In genomic region chr17:77288115-77288619, GRCh38 we compare ENCODE assay signal across 10 cellular contexts.
A peak's percentile ranks its signal among the peaks of the same experiment; 100 is the strongest.
DNase-seq lines count a peak whose midpoint lies in the region; ATAC-seq and TF ChIP-seq lines count a peak whose summit lies in the region.
"Had no signal": no experiment of that assay in that cellular context is flagged by ENCODE, and none has a peak within 500 bp of the region (broad histone marks: within the 10 kb centered on the region; RNA-seq: fewer than 3 reads in every experiment).

No MANE protein-coding gene starts in this region.

- DNase-seq in GM23338 (ENCODE audit: low spot score) (peak; percentile 26), SW480 (ENCODE audit: low spot score) (peak; percentile 73), gastrocnemius medialis (peak in 1 of 2 donors; percentile 68), NCI-H2081 treated with DMSO at 0.1 percent for 48 hours (lab: John Stamatoyannopoulos, UW) (no peak)

- no peaks in the 10 kb centered on the region; the same call in 2 of the 3 replicates for H3K9me3 Mint-ChIP-seq in GM23338

- peak overlapping the region; percentile 74 for H3K27ac Mint-ChIP-seq in GM23338

- peak overlapping the region; percentile 53 for H3K4me2 ChIP-seq in GM23338

- no peaks in the 10 kb centered on the region for H3K9me2 ChIP-seq in GM23338 (ENCODE audit: insufficient read depth)

- no peak for TF ChIP-seq POLR2A in gastrocnemius medialis (IDR thresholded peaks at IDR 0.05)

- intact Hi-C loops in gastrocnemius medialis (cut with DNase I; ENCODE audit: low total_unique reads) = loop anchor here (5.0 kb wide), 1 partner anchor 134 kb away; no protein-coding TSS in a partner anchor

- no peaks in the 10 kb centered on the region; the same call in none of the 2 replicates for H4K20me1 ChIP-seq in GM23338 (replicated peaks; ENCODE audit: insufficient read depth)

- no peak overlapping the region; the same call in 2 of the 3 replicates for H3K4me3 Mint-ChIP-seq in GM23338

- H3K4me3 ChIP-seq in GM23338 = no peak overlapping the region
- 0 out of 2 replicates have a peak overlapping the region, but pooled peaks have one; percentile 34 for H3K4me3 ChIP-seq in iPS-20b (ENCODE audit: low read length)
- peak overlapping the region; percentile 27 to 53 (median 47) for H3K4me3 ChIP-seq in gastrocnemius medialis

- peaks cover 7% of the 10 kb centered on the region for H3K27me3 Mint-ChIP-seq in GM23338 (ENCODE audit: insufficient read depth, low read depth, poor library complexity)

- H3K9me3 ChIP-seq in iPS-20b (ENCODE audit: insufficient read depth, low read depth, low read length) = no peaks in the 10 kb centered on the region
- no peaks in the 10 kb centered on the region for H3K9me3 ChIP-seq in gastrocnemius medialis
- H3K9me3 ChIP-seq: neutrophil had no signal

- TF ChIP-seq CTCF in GM23338 (conservative IDR thresholded peaks at IDR 0.05; ENCODE audit: low read depth in 2 of 2) = no peak
- TF ChIP-seq CTCF in gastrocnemius medialis (IDR thresholded peaks at IDR 0.05 in 4 of 5, conservative IDR thresholded peaks at IDR 0.05 in 1 of 5) = no peak

- ATAC-seq in GM23338 (peak; percentile 20), gastrocnemius medialis (peak; percentile 11 to 23), GM21528 (IDR thresholded peaks at IDR 0.05; ENCODE audit: low FRiP score, unreplicated experiment) (no peak), HG02588 (IDR thresholded peaks at IDR 0.05; ENCODE audit: unreplicated experiment) (no peak), HG02870 (IDR thresholded peaks at IDR 0.05; ENCODE audit: unreplicated experiment) (no peak)

- peaks cover 34% of the 10 kb centered on the region for H3K4me1 Mint-ChIP-seq in GM23338

- H3K79me2 ChIP-seq in GM23338 (replicated peaks; ENCODE audit: insufficient read depth) = peaks cover 45% of the 10 kb centered on the region

- H3K36me3 Mint-ChIP-seq in GM23338 (ENCODE audit: low read depth) = peaks cover 6% of the 10 kb centered on the region; the same call in 1 of the 3 replicates
- H3K36me3 Mint-ChIP-seq: brain had no signal

- no peak overlapping the region for H2AFZ ChIP-seq in GM23338

- H3K36me3 ChIP-seq in GM23338 (ENCODE audit: insufficient read depth) = no peaks in the 10 kb centered on the region
- H3K36me3 ChIP-seq in iPS-20b (ENCODE audit: insufficient read depth, low read depth, low read length) = no peaks in the 10 kb centered on the region
- H3K36me3 ChIP-seq in gastrocnemius medialis = no peaks in the 10 kb centered on the region
- H3K36me3 ChIP-seq: neutrophil had no signal

- H3K9ac ChIP-seq in iPS-20b (ENCODE audit: low read depth, low read length) = no peak overlapping the region

- no peaks in the 10 kb centered on the region for H3F3A ChIP-seq in GM23338 (replicated peaks; ENCODE audit: low read depth)

- H3K27me3 ChIP-seq in GM23338 (ENCODE audit: insufficient read depth) (no peaks in the 10 kb centered on the region), iPS-20b (ENCODE audit: insufficient read depth, low read length) (no peaks in the 10 kb centered on the region), gastrocnemius medialis (no peaks in the 10 kb centered on the region)

- in situ Hi-C loops in gastrocnemius medialis (cut with MboI; ENCODE audit: low sequenced_read_pairs in 4 of 4) = no loop called here

- H3K27ac ChIP-seq in GM23338 (ENCODE audit: low read depth) = peak overlapping the region; percentile 63; the same call in 1 of the 2 replicates
- no peak overlapping the region for H3K27ac ChIP-seq in iPS-20b (ENCODE audit: low read length)
- peak overlapping the region; percentile 95 to 96 (median 95) for H3K27ac ChIP-seq in gastrocnemius medialis
- H3K27ac ChIP-seq: neutrophil had no signal

- H3K4me1 ChIP-seq in GM23338 (ENCODE audit: insufficient read depth) (peaks cover 19% of the 10 kb centered on the region), iPS-20b (ENCODE audit: insufficient read depth, low read length) (peaks cover 9% of the 10 kb centered on the region; the same call in 1 of the 2 replicates), gastrocnemius medialis (peaks cover 44 to 45% of the 10 kb centered on the region in 2 donors)

TF ChIP-seq in GM23338, 12 proteins besides CTCF, POLR2A, EP300 and RAD21 (continues in another document):
- no peak for TF ChIP-seq NANOG (IDR thresholded peaks at IDR 0.05; ENCODE audit: borderline replicate concordance)
- no peak for TF ChIP-seq ZNF331 (CRISPR knock-in tag; IDR thresholded peaks at IDR 0.05; ENCODE audit: low read depth)
- TF ChIP-seq, protein P1, sequence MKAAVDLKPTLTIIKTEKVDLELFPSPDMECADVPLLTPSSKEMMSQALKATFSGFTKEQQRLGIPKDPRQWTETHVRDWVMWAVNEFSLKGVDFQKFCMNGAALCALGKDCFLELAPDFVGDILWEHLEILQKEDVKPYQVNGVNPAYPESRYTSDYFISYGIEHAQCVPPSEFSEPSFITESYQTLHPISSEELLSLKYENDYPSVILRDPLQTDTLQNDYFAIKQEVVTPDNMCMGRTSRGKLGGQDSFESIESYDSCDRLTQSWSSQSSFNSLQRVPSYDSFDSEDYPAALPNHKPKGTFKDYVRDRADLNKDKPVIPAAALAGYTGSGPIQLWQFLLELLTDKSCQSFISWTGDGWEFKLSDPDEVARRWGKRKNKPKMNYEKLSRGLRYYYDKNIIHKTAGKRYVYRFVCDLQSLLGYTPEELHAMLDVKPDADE (IDR thresholded peaks at IDR 0.05) = no peak
- no peak for TF ChIP-seq POLR2AphosphoS5 (IDR thresholded peaks at IDR 0.05; ENCODE audit: low read depth)
- no peak for TF ChIP-seq ZNF114 (CRISPR knock-in tag; IDR thresholded peaks at IDR 0.05)
- no peak for TF ChIP-seq CREB1 (CRISPR knock-in tag; IDR thresholded peaks at IDR 0.05; ENCODE audit: low read depth)
- no peak for TF ChIP-seq EZH2phosphoT487 (IDR thresholded peaks at IDR 0.05; ENCODE audit: unreplicated experiment)
- TF ChIP-seq JUNB (IDR thresholded peaks at IDR 0.05; ENCODE audit: unreplicated experiment) = no peak
- TF ChIP-seq, protein P2, sequence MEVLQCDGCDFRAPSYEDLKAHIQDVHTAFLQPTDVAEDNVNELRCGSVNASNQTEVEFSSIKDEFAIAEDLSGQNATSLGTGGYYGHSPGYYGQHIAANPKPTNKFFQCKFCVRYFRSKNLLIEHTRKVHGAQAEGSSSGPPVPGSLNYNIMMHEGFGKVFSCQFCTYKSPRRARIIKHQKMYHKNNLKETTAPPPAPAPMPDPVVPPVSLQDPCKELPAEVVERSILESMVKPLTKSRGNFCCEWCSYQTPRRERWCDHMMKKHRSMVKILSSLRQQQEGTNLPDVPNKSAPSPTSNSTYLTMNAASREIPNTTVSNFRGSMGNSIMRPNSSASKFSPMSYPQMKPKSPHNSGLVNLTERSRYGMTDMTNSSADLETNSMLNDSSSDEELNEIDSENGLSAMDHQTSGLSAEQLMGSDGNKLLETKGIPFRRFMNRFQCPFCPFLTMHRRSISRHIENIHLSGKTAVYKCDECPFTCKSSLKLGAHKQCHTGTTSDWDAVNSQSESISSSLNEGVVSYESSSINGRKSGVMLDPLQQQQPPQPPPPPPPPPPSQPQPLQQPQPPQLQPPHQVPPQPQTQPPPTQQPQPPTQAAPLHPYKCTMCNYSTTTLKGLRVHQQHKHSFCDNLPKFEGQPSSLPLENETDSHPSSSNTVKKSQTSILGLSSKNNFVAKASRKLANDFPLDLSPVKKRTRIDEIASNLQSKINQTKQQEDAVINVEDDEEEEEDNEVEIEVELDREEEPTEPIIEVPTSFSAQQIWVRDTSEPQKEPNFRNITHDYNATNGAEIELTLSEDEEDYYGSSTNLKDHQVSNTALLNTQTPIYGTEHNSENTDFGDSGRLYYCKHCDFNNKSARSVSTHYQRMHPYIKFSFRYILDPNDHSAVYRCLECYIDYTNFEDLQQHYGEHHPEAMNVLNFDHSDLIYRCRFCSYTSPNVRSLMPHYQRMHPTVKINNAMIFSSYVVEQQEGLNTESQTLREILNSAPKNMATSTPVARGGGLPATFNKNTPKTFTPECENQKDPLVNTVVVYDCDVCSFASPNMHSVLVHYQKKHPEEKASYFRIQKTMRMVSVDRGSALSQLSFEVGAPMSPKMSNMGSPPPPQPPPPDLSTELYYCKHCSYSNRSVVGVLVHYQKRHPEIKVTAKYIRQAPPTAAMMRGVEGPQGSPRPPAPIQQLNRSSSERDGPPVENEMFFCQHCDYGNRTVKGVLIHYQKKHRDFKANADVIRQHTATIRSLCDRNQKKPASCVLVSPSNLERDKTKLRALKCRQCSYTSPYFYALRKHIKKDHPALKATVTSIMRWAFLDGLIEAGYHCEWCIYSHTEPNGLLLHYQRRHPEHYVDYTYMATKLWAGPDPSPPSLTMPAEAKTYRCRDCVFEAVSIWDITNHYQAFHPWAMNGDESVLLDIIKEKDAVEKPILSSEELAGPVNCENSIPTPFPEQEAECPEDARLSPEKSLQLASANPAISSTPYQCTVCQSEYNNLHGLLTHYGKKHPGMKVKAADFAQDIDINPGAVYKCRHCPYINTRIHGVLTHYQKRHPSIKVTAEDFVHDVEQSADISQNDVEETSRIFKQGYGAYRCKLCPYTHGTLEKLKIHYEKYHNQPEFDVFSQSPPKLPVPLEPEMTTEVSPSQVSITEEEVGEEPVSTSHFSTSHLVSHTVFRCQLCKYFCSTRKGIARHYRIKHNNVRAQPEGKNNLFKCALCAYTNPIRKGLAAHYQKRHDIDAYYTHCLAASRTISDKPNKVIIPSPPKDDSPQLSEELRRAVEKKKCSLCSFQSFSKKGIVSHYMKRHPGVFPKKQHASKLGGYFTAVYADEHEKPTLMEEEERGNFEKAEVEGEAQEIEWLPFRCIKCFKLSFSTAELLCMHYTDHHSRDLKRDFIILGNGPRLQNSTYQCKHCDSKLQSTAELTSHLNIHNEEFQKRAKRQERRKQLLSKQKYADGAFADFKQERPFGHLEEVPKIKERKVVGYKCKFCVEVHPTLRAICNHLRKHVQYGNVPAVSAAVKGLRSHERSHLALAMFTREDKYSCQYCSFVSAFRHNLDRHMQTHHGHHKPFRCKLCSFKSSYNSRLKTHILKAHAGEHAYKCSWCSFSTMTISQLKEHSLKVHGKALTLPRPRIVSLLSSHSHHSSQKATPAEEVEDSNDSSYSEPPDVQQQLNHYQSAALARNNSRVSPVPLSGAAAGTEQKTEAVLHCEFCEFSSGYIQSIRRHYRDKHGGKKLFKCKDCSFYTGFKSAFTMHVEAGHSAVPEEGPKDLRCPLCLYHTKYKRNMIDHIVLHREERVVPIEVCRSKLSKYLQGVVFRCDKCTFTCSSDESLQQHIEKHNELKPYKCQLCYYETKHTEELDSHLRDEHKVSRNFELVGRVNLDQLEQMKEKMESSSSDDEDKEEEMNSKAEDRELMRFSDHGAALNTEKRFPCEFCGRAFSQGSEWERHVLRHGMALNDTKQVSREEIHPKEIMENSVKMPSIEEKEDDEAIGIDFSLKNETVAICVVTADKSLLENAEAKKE (CRISPR knock-in tag; IDR thresholded peaks at IDR 0.05) = no peak
- TF ChIP-seq STAT1 (IDR thresholded peaks at IDR 0.05; ENCODE audit: unreplicated experiment) = no peak

Comparison
In these comparisons a context has a peak if more than half of its experiments do, and no peak if none do; other contexts are left out.
1. ATAC-seq: peak in GM23338 (single experiment) and gastrocnemius medialis (2 of 2); none in GM21528 (single experiment), HG02588 (single experiment) and HG02870 (single experiment).